Comparison of ENCODE assay signal across 8 cellular contexts in genomic region chr16:71893888-71894228, GRCh38. TPM values are rescaled to one million over a fixed set of nuclear protein-coding genes. Genes with fewer than 3 reads are reported as not detected.
A peak's percentile ranks its signal among the peaks of the same experiment; 100 is the strongest.
DNase-seq lines count a peak whose midpoint lies in the region; TF ChIP-seq lines count a peak whose summit lies in the region.

No MANE protein-coding gene starts in this region.

- DNase-seq in CD14-positive monocyte (ENCODE audit: low spot score) (no peak), MM.1S (no peak), D341Med (ENCODE audit: low spot score) (no peak), COLO829 (ENCODE audit: low spot score) (no peak), HK-2 (ENCODE audit: unreplicated experiment) (no peak)
- DNase-seq in stimulated activated CD8-positive, alpha-beta memory T cell treated with anti-CD3 and anti-CD28 coated beads, Interleukin-4, amount 100 ng/mL, for 48 hours = no peak

- peak overlapping the region; percentile 98 to 99 for H3K4me3 Mint-ChIP-seq in CD14-positive monocyte

- H3F3A ChIP-seq in MM.1S (ENCODE audit: insufficient read depth, low read length) = peaks cover 20% of the 10 kb centered on the region

- no peak for TF ChIP-seq CTCF in CD14-positive monocyte (IDR thresholded peaks at IDR 0.05)
- no peak for TF ChIP-seq CTCF in MM.1S (IDR thresholded peaks at IDR 0.05; ENCODE audit: low read length)

- intact Hi-C loops in CD14-positive monocyte (cut with micrococcal nuclease) = loop anchor here in 1 of 2 donors (2.0 to 10.0 kb wide), 2 partner anchors 85 to 201 kb away; partner anchors contain the start of genes AP1G1, DHX38 and TXNL4B

- peak overlapping the region; percentile 94 for H3K4me3 ChIP-seq in MM.1S (ENCODE audit: low read length)
- peak overlapping the region; percentile 89 for H3K4me3 ChIP-seq in ectodermal cell (ENCODE audit: insufficient read depth, low read depth, low read length)
- peak overlapping the region; percentile 69 for H3K4me3 ChIP-seq in neuron (ENCODE audit: low read length)

- H3K9me3 ChIP-seq in MM.1S (replicated peaks; ENCODE audit: insufficient read depth, low read length) = no peaks in the 10 kb centered on the region
- no peaks in the 10 kb centered on the region for H3K9me3 ChIP-seq in ectodermal cell (ENCODE audit: control insufficient read depth, low read length)
- H3K9me3 ChIP-seq in neuron (ENCODE audit: low read length) = no peaks in the 10 kb centered on the region

- peaks cover 4% of the 10 kb centered on the region; the same call in 1 of the 2 replicates for H4K20me1 ChIP-seq in MM.1S (ENCODE audit: insufficient read depth, low read length)

- WGBS in ectodermal cell, 2 experiments = 64 to 66% methylated on average over 7 of the region's 7 CpGs

- H3K27me3 Mint-ChIP-seq in CD14-positive monocyte (ENCODE audit: low read depth in 3 of 3) = peaks cover 0 to 1% (median 0%) of the 10 kb centered on the region in 3 donors

- no peaks in the 10 kb centered on the region for H3K9me3 Mint-ChIP-seq in CD14-positive monocyte

- H3K36me3 ChIP-seq in MM.1S (replicated peaks; ENCODE audit: insufficient read depth, low read length) (no peaks in the 10 kb centered on the region), ectodermal cell (ENCODE audit: control insufficient read depth, insufficient read depth, low read length) (no peaks in the 10 kb centered on the region), neuron (ENCODE audit: insufficient read depth, low read length) (peaks cover 13% of the 10 kb centered on the region)

- peak overlapping the region; percentile 91; the same call in 1 of the 2 replicates for H3K9ac ChIP-seq in MM.1S (ENCODE audit: low read length)

- peaks cover 29% of the 10 kb centered on the region for H3K4me1 Mint-ChIP-seq in CD14-positive monocyte

- H3K4me2 ChIP-seq in MM.1S (ENCODE audit: low read depth, low read length) = peak overlapping the region; percentile 95

- peak overlapping the region; percentile 80; the same call in 1 of the 2 replicates for H3K27ac ChIP-seq in MM.1S (ENCODE audit: low read length)
- peak overlapping the region; percentile 64 for H3K27ac ChIP-seq in ectodermal cell (ENCODE audit: insufficient read depth, low read depth, low read length, poor library complexity, severe bottlenecking)

- H3K27me3 ChIP-seq in MM.1S (replicated peaks; ENCODE audit: insufficient read depth, low read length) (no peaks in the 10 kb centered on the region), ectodermal cell (ENCODE audit: control insufficient read depth, insufficient read depth, low read length, poor library complexity, severe bottlenecking) (no peaks in the 10 kb centered on the region), neuron (ENCODE audit: insufficient read depth, low read length) (no peaks in the 10 kb centered on the region)

- H3K4me1 ChIP-seq in MM.1S (ENCODE audit: low read length) (0 out of 2 replicates have a peak, but pooled peaks cover 3% of the 10 kb centered on the region), ectodermal cell (ENCODE audit: control insufficient read depth, insufficient read depth, low read length) (no peaks in the 10 kb centered on the region), neuron (ENCODE audit: insufficient read depth, low read length) (peaks cover 13% of the 10 kb centered on the region)

- peak overlapping the region; percentile 40 to 99 (median 98) for H3K27ac Mint-ChIP-seq in CD14-positive monocyte

- H2AFZ ChIP-seq in MM.1S (ENCODE audit: low read length) (peak overlapping the region; percentile 76), neuron (ENCODE audit: low read depth, low read length) (peak overlapping the region; percentile 86)

- peaks cover 35% of the 10 kb centered on the region for H3K79me2 ChIP-seq in MM.1S (ENCODE audit: low read length)

- no peaks in the 10 kb centered on the region for H3K9me2 ChIP-seq in MM.1S (replicated peaks; ENCODE audit: insufficient read depth, low read length)

- peaks cover 2 to 6% of the 10 kb centered on the region in 2 donors for H3K36me3 Mint-ChIP-seq in CD14-positive monocyte

RNA-seq across cellular contexts. Expression of gene IST1, which starts 1.5 kb away (rescaled TPM):
- 100 to 1,000 TPM in 1 of 2 donors, 10 to 100 TPM in 1; 81.3 to 102 TPM for polyA plus RNA-seq in CD14-positive monocyte
- 385 TPM for polyA plus RNA-seq in ectodermal cell (2013, experiment 1 of 4)
- polyA plus RNA-seq in ectodermal cell (2013, experiment 2 of 4) = 398 TPM
- 286 TPM for polyA plus RNA-seq in ectodermal cell (2013, experiment 3 of 4)
- polyA plus RNA-seq in ectodermal cell (2013, experiment 4 of 4) = 316 TPM

RNA-seq across cellular contexts. Expression of gene ZNF821, which starts 9.9 kb away (rescaled TPM):
- polyA plus RNA-seq in CD14-positive monocyte = 1 to 10 TPM; 3.1 to 4.9 TPM
- 19.4 TPM for polyA plus RNA-seq in ectodermal cell (2013, experiment 1 of 4)
- 20.0 TPM for polyA plus RNA-seq in ectodermal cell (2013, experiment 2 of 4)
- 20.5 TPM for polyA plus RNA-seq in ectodermal cell (2013, experiment 3 of 4)
- polyA plus RNA-seq in ectodermal cell (2013, experiment 4 of 4) = 20.0 TPM

RNA-seq across cellular contexts. Expression of gene ATXN1L, which starts 48.1 kb away (rescaled TPM):
- polyA plus RNA-seq in CD14-positive monocyte = 10 to 100 TPM in 1 of 2 donors, 1 to 10 TPM in 1; 6.7 to 10.0 TPM
- polyA plus RNA-seq in ectodermal cell (2013, experiment 1 of 4) = 24.9 TPM
- polyA plus RNA-seq in ectodermal cell (2013, experiment 2 of 4) = 28.9 TPM
- polyA plus RNA-seq in ectodermal cell (2013, experiment 3 of 4) = 17.4 TPM
- polyA plus RNA-seq in ectodermal cell (2013, experiment 4 of 4) = 20.2 TPM
